In the genomic region with DNA sequence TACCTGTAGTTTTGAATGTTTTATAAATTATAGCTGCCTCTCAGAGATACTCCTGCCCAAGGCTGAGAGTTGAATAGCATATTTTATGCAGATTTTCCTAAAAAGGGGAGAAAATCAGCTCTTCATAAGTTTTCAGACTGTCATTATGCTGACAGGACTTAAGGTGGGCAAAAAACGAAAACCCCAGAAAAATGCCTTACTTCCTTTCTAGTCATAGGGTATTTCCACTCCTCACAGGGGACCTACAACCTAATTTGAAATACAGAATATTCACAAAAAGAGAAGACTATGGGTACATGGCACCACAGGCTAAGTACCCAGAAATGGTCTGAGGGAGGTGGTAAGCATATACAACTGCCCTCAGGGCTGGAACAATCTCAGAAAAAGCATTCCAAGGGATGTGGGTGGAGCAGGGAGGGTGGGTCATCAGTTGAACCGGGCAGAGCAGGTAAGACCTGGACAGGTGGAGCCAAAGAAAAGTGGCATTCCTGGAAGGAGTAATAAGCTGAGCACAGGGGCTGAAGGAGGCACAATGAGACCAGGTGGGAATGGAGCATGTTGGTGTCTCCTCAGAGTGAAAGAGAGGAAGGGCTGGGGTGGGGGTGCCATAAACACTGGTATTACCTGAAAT, we compare ENCODE assay signal across 12 cellular contexts. TPM values are rescaled to one million over a fixed set of nuclear protein-coding genes. Genes with fewer than 3 reads are reported as not detected.
DNase-seq lines count a peak whose midpoint lies in the region; ATAC-seq, FAIRE-seq and TF ChIP-seq lines count a peak whose summit lies in the region.
"Had no signal": no experiment of that assay in that cellular context is flagged by ENCODE, and none has a peak within 500 bp of the region (broad histone marks: within the 10 kb centered on the region; RNA-seq: fewer than 3 reads in every experiment).

No MANE protein-coding gene starts in this region.

- TF ChIP-seq RAD21 in GM12878 (IDR thresholded peaks at IDR 0.05; ENCODE audit: insufficient read depth, low read depth, low read length): no peak

- peak overlapping the region; percentile 38 for H3K27ac Mint-ChIP-seq in activated naive CD4-positive, alpha-beta T cell treated with anti-CD3 and anti-CD28 coated beads, Interleukin-2, amount 50 U/mL, for 24 hours
- no peak overlapping the region for H3K27ac Mint-ChIP-seq in activated naive CD4-positive, alpha-beta T cell treated with anti-CD3 and anti-CD28 coated beads for 36 hours
- H3K27ac Mint-ChIP-seq in memory B cell: no peak overlapping the region

- no peak overlapping the region for H3K9ac ChIP-seq in GM12878 (ENCODE audit: control insufficient read depth, insufficient read depth, low read length)

- CTCF ChIA-PET in activated naive CD4-positive, alpha-beta T cell treated with anti-CD3 and anti-CD28 coated beads for 36 hours (lab: Charles Lee): interaction anchor here (0.6 to 3.9 kb wide), 2 partner anchors 10 to 36 kb away, joined by 3 to 19 read pairs; a partner anchor contains a TSS
- CTCF ChIA-PET in GM12878 (lab: Yijun Ruan, JAX): interaction anchor here (0.9 to 6.8 kb wide), 4 partner anchors 10 to 24 kb away, joined by 4 to 55 read pairs (median 6); a partner anchor contains a TSS

- no peaks in the 10 kb centered on the region for H3K36me3 ChIP-seq in GM12878 (ENCODE audit: control insufficient read depth in 2 of 2, insufficient read depth in 2 of 2, low read length in 1 of 2)
- no peaks in the 10 kb centered on the region for H3K36me3 ChIP-seq in upper lobe of right lung

- H4K20me1 ChIP-seq in GM12878 (ENCODE audit: control insufficient read depth, insufficient read depth): no peaks in the 10 kb centered on the region

- RAD21 ChIA-PET in GM12878 (lab: Charles Lee; ENCODE audit: unreplicated experiment): interaction anchor here (3.2 kb wide), 1 partner anchor 10 kb away, joined by 26 read pairs; a partner anchor contains a TSS

- POLR2A ChIA-PET in GM12878 (lab: Charles Lee): interaction anchor here (0.6 to 7.2 kb wide), 6 partner anchors 10 to 132 kb away, joined by 3 to 100 read pairs (median 12); a partner anchor contains a TSS

- BruUV-seq in GM12878 (replicated peaks; lab: Mats Ljungman, UMichigan): no TSS peak

- SMC1A ChIA-PET in GM12878 (lab: Charles Lee; ENCODE audit: uncharacterized antibody, unreplicated experiment): interaction anchor here (1.3 to 10.2 kb wide), 6 partner anchors 10 to 78 kb away, joined by 3 to 89 read pairs (median 6); a partner anchor contains a TSS

- ATAC-seq in GM12878 (peak; percentile 65), memory B cell (ENCODE audit: low read depth) (peak; percentile 39), upper lobe of right lung (peak; percentile 70), GM19452 (IDR thresholded peaks at IDR 0.05; ENCODE audit: unreplicated experiment) (no peak)
- ATAC-seq: Right ventricle myocardium inferior had no signal

- FAIRE-seq in GM12878 (lab: Jason Lieb, UNC): no peak
- FAIRE-seq: urothelium cell line had no signal

- H3K79me2 ChIP-seq in GM12878 (ENCODE audit: control insufficient read depth, insufficient read depth, low read length): no peaks in the 10 kb centered on the region

- in situ Hi-C loops in GM12878 (cut with MboI): no loop called here

- H3K4me3 ChIP-seq in GM12878 (0 out of 2 replicates have a peak overlapping the region, but pooled peaks have one; percentile 7), upper lobe of right lung (no peak overlapping the region)

- TF ChIP-seq CTCF in GM12878 (IDR thresholded peaks at IDR 0.05 in 2 of 3, conservative IDR thresholded peaks at IDR 0.05 in 1 of 3; ENCODE audit: control insufficient read depth in 2 of 3, extremely low read depth in 1 of 3, insufficient read depth in 1 of 3, low read depth in 3 of 3, low read length in 3 of 3) (no peak), upper lobe of right lung (IDR thresholded peaks at IDR 0.05) (no peak)

- WGBS in GM12878 (ENCODE audit: insufficient coverage, insufficient replicate concordance, low lambda C conversion rate, missing lambda C conversion rate): 0% methylated on average over 2 of the region's 2 CpGs

- no peaks in the 10 kb centered on the region for H3K36me3 Mint-ChIP-seq in activated naive CD4-positive, alpha-beta T cell treated with anti-CD3 and anti-CD28 coated beads, Interleukin-2, amount 50 U/mL, for 24 hours
- no peaks in the 10 kb centered on the region for H3K36me3 Mint-ChIP-seq in activated naive CD4-positive, alpha-beta T cell treated with anti-CD3 and anti-CD28 coated beads for 36 hours (ENCODE audit: low read depth)
- H3K36me3 Mint-ChIP-seq in memory B cell: no peaks in the 10 kb centered on the region

- peak overlapping the region; percentile 6; the same call in 1 of the 2 replicates for H2AFZ ChIP-seq in GM12878 (ENCODE audit: control insufficient read depth, low read depth, low read length)

- TF ChIP-seq POLR2A in GM12878 (IDR thresholded peaks at IDR 0.05; ENCODE audit: low read depth, low read length): no peak

- TF ChIP-seq EP300 in GM12878 (IDR thresholded peaks at IDR 0.05; ENCODE audit: borderline replicate concordance in 1 of 2, control insufficient read depth in 1 of 2, low read depth in 2 of 2, low read length in 2 of 2): no peak

- H3K27me3 ChIP-seq in GM12878 (replicated peaks in 1 of 2; ENCODE audit: control insufficient read depth in 2 of 2, insufficient read depth in 2 of 2, low read length in 1 of 2) (no peaks in the 10 kb centered on the region), upper lobe of right lung (no peaks in the 10 kb centered on the region)

- H3K4me1 Mint-ChIP-seq in activated naive CD4-positive, alpha-beta T cell treated with anti-CD3 and anti-CD28 coated beads, Interleukin-2, amount 50 U/mL, for 24 hours: peaks cover 24% of the 10 kb centered on the region
- peaks cover 35% of the 10 kb centered on the region for H3K4me1 Mint-ChIP-seq in activated naive CD4-positive, alpha-beta T cell treated with anti-CD3 and anti-CD28 coated beads for 36 hours (ENCODE audit: low read depth)
- H3K4me1 Mint-ChIP-seq in memory B cell: peaks cover 10% of the 10 kb centered on the region

- no peaks in the 10 kb centered on the region for H3K9me3 Mint-ChIP-seq in activated naive CD4-positive, alpha-beta T cell treated with anti-CD3 and anti-CD28 coated beads, Interleukin-2, amount 50 U/mL, for 24 hours
- no peaks in the 10 kb centered on the region for H3K9me3 Mint-ChIP-seq in activated naive CD4-positive, alpha-beta T cell treated with anti-CD3 and anti-CD28 coated beads for 36 hours
- H3K9me3 Mint-ChIP-seq in memory B cell: no peaks in the 10 kb centered on the region

- no peaks in the 10 kb centered on the region for H3K27me3 Mint-ChIP-seq in activated naive CD4-positive, alpha-beta T cell treated with anti-CD3 and anti-CD28 coated beads, Interleukin-2, amount 50 U/mL, for 24 hours
- no peaks in the 10 kb centered on the region for H3K27me3 Mint-ChIP-seq in activated naive CD4-positive, alpha-beta T cell treated with anti-CD3 and anti-CD28 coated beads for 36 hours (ENCODE audit: low read depth)
- no peaks in the 10 kb centered on the region for H3K27me3 Mint-ChIP-seq in memory B cell

- no peak overlapping the region for H3K4me3 Mint-ChIP-seq in activated naive CD4-positive, alpha-beta T cell treated with anti-CD3 and anti-CD28 coated beads, Interleukin-2, amount 50 U/mL, for 24 hours
- no peak overlapping the region for H3K4me3 Mint-ChIP-seq in activated naive CD4-positive, alpha-beta T cell treated with anti-CD3 and anti-CD28 coated beads for 36 hours
- no peak overlapping the region for H3K4me3 Mint-ChIP-seq in memory B cell

- intact Hi-C loops in activated naive CD4-positive, alpha-beta T cell treated with anti-CD3 and anti-CD28 coated beads for 36 hours (cut with micrococcal nuclease): loop anchor here (1.0 kb wide), 2 partner anchors 11 to 17 kb away; a partner anchor contains a TSS
- intact Hi-C loops in GM12878 (cut with micrococcal nuclease; ENCODE audit: unreplicated experiment) (no loop called here), upper lobe of right lung (cut with DNase I) (no loop called here)

- H3K27ac ChIP-seq in GM12878 (ENCODE audit: control insufficient read depth, insufficient read depth) (0 out of 2 replicates have a peak overlapping the region, but pooled peaks have one; percentile 4), upper lobe of right lung (no peak overlapping the region)

- peaks cover 7% of the 10 kb centered on the region; the same call in 1 of the 2 replicates for H3K4me1 ChIP-seq in GM12878 (ENCODE audit: control insufficient read depth, insufficient read depth, low read length)
- peaks cover 21% of the 10 kb centered on the region for H3K4me1 ChIP-seq in upper lobe of right lung

- H3K4me2 ChIP-seq in GM12878 (ENCODE audit: control insufficient read depth, insufficient read depth): peak overlapping the region; percentile 63

- DNase-seq in activated naive CD4-positive, alpha-beta T cell treated with anti-CD3 and anti-CD28 coated beads for 36 hours: no peak
- DNase-seq in GM12878 (ENCODE audit: low read depth, low spot score) (no peak), memory B cell (ENCODE audit: low spot score in 2 of 2) (no peak), upper lobe of right lung (no peak), NCI-H524 treated with DMSO at 0.1 percent for 48 hours (lab: John Stamatoyannopoulos, UW) (no peak)
- DNase-seq in central memory CD4-positive, alpha-beta T cell: no peak
- DNase-seq: mesendoderm, NCI-H524 had no signal

- no peaks in the 10 kb centered on the region for H3K9me3 ChIP-seq in GM12878 (replicated peaks; ENCODE audit: control insufficient read depth, insufficient read depth, low read length)
- no peaks in the 10 kb centered on the region for H3K9me3 ChIP-seq in upper lobe of right lung

RNA-seq across cellular contexts. Expression of a gene that starts 10.6 kb away (rescaled TPM):
- total RNA-seq in activated naive CD4-positive, alpha-beta T cell treated with anti-CD3 and anti-CD28 coated beads for 36 hours: 10 to 100 TPM; 33.8 to 35.0 TPM
- 74.1 and 78.0 TPM in 2 replicates for total RNA-seq in GM12878 (2013; cell fraction: nucleolus; rRNA removed)
- total RNA-seq in GM12878 (2014; rRNA removed): 34.7 and 37.1 TPM in 2 replicates
- total RNA-seq in GM12878 (2014; rRNA removed; fragmentation: Illumina TruSeq; extraction: Trizol): 36.9 and 38.3 TPM in 2 replicates
- total RNA-seq in GM12878 (2021): 45.2 and 48.0 TPM in 2 replicates
- 26.5 TPM for polyA plus RNA-seq in GM12878 (2011; ENCODE audit: low read depth)
- 54.6 and 74.8 TPM in 2 replicates for polyA plus RNA-seq in GM12878 (2011; rRNA removed)
- 27.8 and 35.0 TPM in 2 replicates for polyA plus RNA-seq in GM12878 (2011; cell fraction: cytosol; rRNA removed)
- polyA plus RNA-seq in GM12878 (2011; cell fraction: nucleus; rRNA removed): 41.7 and 47.3 TPM in 2 replicates
- polyA plus RNA-seq in GM12878 (2012): 28.8 and 37.7 TPM in 2 replicates
- polyA plus RNA-seq in GM12878 (2014; fragmentation: Illumina TruSeq; extraction: Trizol): 50.3 and 59.6 TPM in 2 replicates
- 10 to 100 TPM; 12.4 to 16.9 TPM for polyA plus RNA-seq in GM12878 (2014; fragmentation: Nextera tagmentation; extraction: Ambion mirVana)
- 35.0 and 36.7 TPM in 2 replicates for polyA plus RNA-seq in GM12878 (2014; rRNA removed)
- polyA plus RNA-seq in GM12878 (2016; fragmentation: Nextera tagmentation; extraction: Ambion mirVana): 10 to 100 TPM; 18.0 to 18.8 TPM
- polyA minus RNA-seq in GM12878 (2011; rRNA and poly(A)+ RNA removed): 41.5 and 45.9 TPM in 2 replicates
- polyA minus RNA-seq in GM12878 (2011; cell fraction: cytosol; rRNA and poly(A)+ RNA removed): 15.1 and 23.0 TPM in 2 replicates
- 26.2 and 34.1 TPM in 2 replicates for polyA minus RNA-seq in GM12878 (2011; cell fraction: nucleus; rRNA and poly(A)+ RNA removed)
- 32.7 TPM for total RNA-seq in upper lobe of right lung

RNA-seq across cellular contexts. Expression of a gene that starts 16.3 kb away (rescaled TPM):
- 10 to 100 TPM; 16.6 to 19.3 TPM for total RNA-seq in activated naive CD4-positive, alpha-beta T cell treated with anti-CD3 and anti-CD28 coated beads for 36 hours
- 12.8 and 14.6 TPM in 2 replicates for total RNA-seq in GM12878 (2013; cell fraction: nucleolus; rRNA removed)
- total RNA-seq in GM12878 (2014; rRNA removed): 28.7 and 38.6 TPM in 2 replicates
- 5.5 and 6.2 TPM in 2 replicates for total RNA-seq in GM12878 (2014; rRNA removed; fragmentation: Illumina TruSeq; extraction: Trizol)
- total RNA-seq in GM12878 (2021): 65.6 and 67.7 TPM in 2 replicates
- polyA plus RNA-seq in GM12878 (2011; ENCODE audit: low read depth): 37.6 TPM
- polyA plus RNA-seq in GM12878 (2011; rRNA removed): 41.6 and 61.7 TPM in 2 replicates
- polyA plus RNA-seq in GM12878 (2011; cell fraction: cytosol; rRNA removed): 93.6 and 108 TPM in 2 replicates
- 83.5 and 84.2 TPM in 2 replicates for polyA plus RNA-seq in GM12878 (2011; cell fraction: nucleus; rRNA removed)
- 39.3 and 44.4 TPM in 2 replicates for polyA plus RNA-seq in GM12878 (2012)
- polyA plus RNA-seq in GM12878 (2014; fragmentation: Illumina TruSeq; extraction: Trizol): 83.0 and 84.8 TPM in 2 replicates
- polyA plus RNA-seq in GM12878 (2014; fragmentation: Nextera tagmentation; extraction: Ambion mirVana): 10 to 100 TPM; 37.6 to 82.0 TPM
- 80.2 and 96.7 TPM in 2 replicates for polyA plus RNA-seq in GM12878 (2014; rRNA removed)
- 10 to 100 TPM; 69.4 to 83.4 TPM for polyA plus RNA-seq in GM12878 (2016; fragmentation: Nextera tagmentation; extraction: Ambion mirVana)
- 82.8 and 102 TPM in 2 replicates for polyA minus RNA-seq in GM12878 (2011; rRNA and poly(A)+ RNA removed)
- polyA minus RNA-seq in GM12878 (2011; cell fraction: cytosol; rRNA and poly(A)+ RNA removed): 29.2 and 32.2 TPM in 2 replicates
- polyA minus RNA-seq in GM12878 (2011; cell fraction: nucleus; rRNA and poly(A)+ RNA removed): 38.7 and 48.3 TPM in 2 replicates
- total RNA-seq in upper lobe of right lung: 70.2 TPM

RNA-seq across cellular contexts. Expression of a gene that starts 17.8 kb away (rescaled TPM):
- 10 to 100 TPM; 57.5 to 58.7 TPM for total RNA-seq in activated naive CD4-positive, alpha-beta T cell treated with anti-CD3 and anti-CD28 coated beads for 36 hours
- total RNA-seq in GM12878 (2013; cell fraction: nucleolus; rRNA removed): 37.3 and 41.0 TPM in 2 replicates
- total RNA-seq in GM12878 (2014; rRNA removed) (41.9 and 56.5 TPM in 2 replicates), GM12878 (2014; rRNA removed; fragmentation: Illumina TruSeq; extraction: Trizol) (41.0 and 43.3 TPM in 2 replicates), GM12878 (2021) (65.6 and 68.1 TPM in 2 replicates), upper lobe of right lung (81.7 TPM)
- 24.5 TPM for polyA plus RNA-seq in GM12878 (2011; ENCODE audit: low read depth)
- polyA plus RNA-seq in GM12878 (2011; rRNA removed) (54.9 and 85.4 TPM in 2 replicates), GM12878 (2014; fragmentation: Illumina TruSeq; extraction: Trizol) (24.5 and 51.5 TPM in 2 replicates), GM12878 (2014; fragmentation: Nextera tagmentation; extraction: Ambion mirVana) (10 to 100 TPM in 1 of 2 experiments, 1 to 10 TPM in 1; 5.7 to 12.6 TPM), GM12878 (2014; rRNA removed) (79.2 and 90.2 TPM in 2 replicates), GM12878 (2016; fragmentation: Nextera tagmentation; extraction: Ambion mirVana) (10 to 100 TPM; 64.8 to 75.1 TPM)
- 80.7 and 120 TPM in 2 replicates for polyA plus RNA-seq in GM12878 (2011; cell fraction: cytosol; rRNA removed)
- polyA plus RNA-seq in GM12878 (2011; cell fraction: nucleus; rRNA removed): 330 and 337 TPM in 2 replicates
- 49.4 and 50.7 TPM in 2 replicates for polyA plus RNA-seq in GM12878 (2012)
- 73.1 and 103 TPM in 2 replicates for polyA minus RNA-seq in GM12878 (2011; rRNA and poly(A)+ RNA removed)
- 21.1 and 21.5 TPM in 2 replicates for polyA minus RNA-seq in GM12878 (2011; cell fraction: cytosol; rRNA and poly(A)+ RNA removed)
- 90.7 and 132 TPM in 2 replicates for polyA minus RNA-seq in GM12878 (2011; cell fraction: nucleus; rRNA and poly(A)+ RNA removed)
